Comparison of ENCODE assay signal across 8 cellular contexts in genomic region chr2:222424281-222424728, GRCh38. TPM values are rescaled to one million over a fixed set of nuclear protein-coding genes. Genes with fewer than 3 reads are reported as not detected.
DNase-seq lines count a peak whose midpoint lies in the region; ATAC-seq and TF ChIP-seq lines count a peak whose summit lies in the region.

SGPP2 (plus strand) TSS chr2:222424543; CDS start chr2:222424603, 60 bp downstream.

- TF ChIP-seq POLR2A in GM18526 (IDR thresholded peaks at IDR 0.05; ENCODE audit: extremely low read depth, insufficient read length): peak; percentile 56

- H3K9ac ChIP-seq in OCI-LY3 (ENCODE audit: low read length): peak within 1 kb of the TSS; percentile 73

- DNase-seq in central memory CD4-positive, alpha-beta T cell: peak; percentile 36
- DNase-seq in memory B cell (ENCODE audit: low spot score in 2 of 2) (peak; percentile 23 to 34), superior temporal gyrus (ENCODE audit: extremely low spot score) (no peak)

- H3K9me3 ChIP-seq in HEK293 (ENCODE audit: control insufficient read depth, insufficient read depth, low read depth, low read length) (no peaks in the 10 kb centered on the region), OCI-LY3 (ENCODE audit: insufficient read depth, low read length) (no peaks in the 10 kb centered on the region), thymus (ENCODE audit: control insufficient read depth) (no peaks in the 10 kb centered on the region)

- peak within 1 kb of the TSS; percentile 95 for H3K4me3 Mint-ChIP-seq in memory B cell

- H3K9me3 Mint-ChIP-seq in memory B cell: no peaks in the 10 kb centered on the region

- H3K4me1 ChIP-seq in HEK293 (ENCODE audit: control insufficient read depth, insufficient read depth, low read length) (peaks cover 30% of the 10 kb centered on the region), OCI-LY3 (ENCODE audit: low read length) (peaks cover 46% of the 10 kb centered on the region), thymus (ENCODE audit: control insufficient read depth, insufficient read depth, low read length) (no peaks in the 10 kb centered on the region)

- H3K4me2 ChIP-seq in OCI-LY3 (ENCODE audit: low read length): peak within 1 kb of the TSS; percentile 99

- CTCF ChIA-PET in HEK293 (lab: Yijun Ruan, JAX): no interaction called here

- H4K20me1 ChIP-seq in OCI-LY3 (ENCODE audit: insufficient read depth, low read length): no peaks in the 10 kb centered on the region

- ATAC-seq in memory B cell (ENCODE audit: low read depth): peak; percentile 53
- ATAC-seq in GM18861 (IDR thresholded peaks at IDR 0.05; ENCODE audit: unreplicated experiment): no peak

- peak within 1 kb of the TSS; percentile 88 for H2AFZ ChIP-seq in OCI-LY3 (ENCODE audit: low read depth, low read length)

- 2% methylated on average over 61 of the region's 61 CpGs for WGBS in thymus

- TF ChIP-seq CTCF in HEK293 (tag by site-specific recombination; IDR thresholded peaks at IDR 0.05): no peak
- TF ChIP-seq CTCF in OCI-LY3 (IDR thresholded peaks at IDR 0.05; ENCODE audit: low read depth, low read length): no peak

- H3K36me3 ChIP-seq in HEK293 (ENCODE audit: control insufficient read depth in 2 of 2, insufficient read depth in 1 of 2, low read length in 2 of 2): no peaks in the 10 kb centered on the region
- no peaks in the 10 kb centered on the region for H3K36me3 ChIP-seq in OCI-LY3 (replicated peaks; ENCODE audit: low read depth, low read length)
- no peaks in the 10 kb centered on the region for H3K36me3 ChIP-seq in thymus (ENCODE audit: control insufficient read depth, insufficient read depth)

- H3K27ac Mint-ChIP-seq in memory B cell: peak within 1 kb of the TSS; percentile 94

- POLR2A ChIA-PET in HEK293 (lab: Yijun Ruan, JAX): no interaction called here

- no peaks in the 10 kb centered on the region for H3K36me3 Mint-ChIP-seq in memory B cell

- H3K27me3 Mint-ChIP-seq in memory B cell: no peaks in the 10 kb centered on the region

- H3K27ac ChIP-seq in HEK293 (ENCODE audit: extremely low read depth, low read depth, low read length) (peak within 1 kb of the TSS; percentile 93; the same call in 1 of the 2 replicates), OCI-LY3 (ENCODE audit: low read length) (peak within 1 kb of the TSS; percentile 57), thymus (ENCODE audit: low read depth) (peak within 1 kb of the TSS; percentile 74)

- H3K4me3 ChIP-seq in HEK293 (ENCODE audit: low read depth, low read length) (peak within 1 kb of the TSS; percentile 58), OCI-LY3 (ENCODE audit: low read length) (peak within 1 kb of the TSS; percentile 97), thymus (ENCODE audit: low read length) (peak within 1 kb of the TSS; percentile 35)

- H3K4me1 Mint-ChIP-seq in memory B cell: peaks cover 36% of the 10 kb centered on the region

- peaks cover 36% of the 10 kb centered on the region for H3K79me2 ChIP-seq in OCI-LY3 (ENCODE audit: low read length)

- H3K27me3 ChIP-seq in OCI-LY3 (ENCODE audit: low read depth, low read length) (no peaks in the 10 kb centered on the region), thymus (ENCODE audit: control insufficient read depth, insufficient read depth) (peaks cover 34% of the 10 kb centered on the region)

TF ChIP-seq in HEK293, 187 proteins besides CTCF, POLR2A, EP300 and RAD21 (continues in another document):
- TF ChIP-seq ZNF302 (tag by site-specific recombination; IDR thresholded peaks at IDR 0.05; ENCODE audit: low read depth) (no peak), KLF1 (tag by site-specific recombination; IDR thresholded peaks at IDR 0.05) (peak; percentile 27; the same call in 1 of the 2 replicates), ZNF2 (tag by site-specific recombination; IDR thresholded peaks at IDR 0.05) (no peak), SCRT2 (tag by site-specific recombination; IDR thresholded peaks at IDR 0.05) (peak; percentile 94), SCRT1 (tag by site-specific recombination; IDR thresholded peaks at IDR 0.05; ENCODE audit: borderline replicate concordance) (peak; percentile 52), ZNF610 (tag by site-specific recombination; IDR thresholded peaks at IDR 0.05; ENCODE audit: borderline replicate concordance) (0 out of 2 replicates have a peak, but pooled peaks have one; percentile 7), ZSCAN23 (tag by site-specific recombination; IDR thresholded peaks at IDR 0.05) (no peak), ZSCAN18 (tag by site-specific recombination; IDR thresholded peaks at IDR 0.05) (no peak), HOXA7 (CRISPR knock-in tag; IDR thresholded peaks at IDR 0.05; ENCODE audit: borderline replicate concordance) (no peak), ZNF221 (tag by site-specific recombination; IDR thresholded peaks at IDR 0.05; ENCODE audit: borderline replicate concordance) (no peak), SP3 (tag by site-specific recombination; IDR thresholded peaks at IDR 0.05) (peak; percentile 36), GLI4 (tag by site-specific recombination; IDR thresholded peaks at IDR 0.05) (no peak), ZNF274 (IDR thresholded peaks at IDR 0.05; ENCODE audit: low read length) (no peak), ZNF274 (tag by site-specific recombination; IDR thresholded peaks at IDR 0.05; ENCODE audit: borderline replicate concordance) (no peak), PRDM10 (tag by site-specific recombination; IDR thresholded peaks at IDR 0.05) (peak; percentile 94), BCL11A (tag by site-specific recombination; IDR thresholded peaks at IDR 0.05; ENCODE audit: low read depth) (no peak), ZNF777 (tag by site-specific recombination; IDR thresholded peaks at IDR 0.05; ENCODE audit: borderline replicate concordance) (no peak), ZBTB26 (tag by site-specific recombination; optimal IDR thresholded peaks at IDR 0.05) (peak; percentile 73), SETDB1 (IDR thresholded peaks at IDR 0.05; ENCODE audit: insufficient read length, low read length) (no peak), FEZF1 (tag by site-specific recombination; IDR thresholded peaks at IDR 0.05) (no peak), KLF7 (tag by site-specific recombination; IDR thresholded peaks at IDR 0.05; ENCODE audit: borderline replicate concordance) (0 out of 2 replicates have a peak, but pooled peaks have one; percentile 18), ZNF202 (tag by site-specific recombination; IDR thresholded peaks at IDR 0.05; ENCODE audit: borderline replicate concordance) (no peak), ZNF623 (tag by site-specific recombination; IDR thresholded peaks at IDR 0.05) (no peak), ZNF335 (tag by site-specific recombination; conservative IDR thresholded peaks at IDR 0.05) (no peak), ZNF626 (tag by site-specific recombination; IDR thresholded peaks at IDR 0.05) (no peak), ZEB2 (tag by site-specific recombination; IDR thresholded peaks at IDR 0.05) (no peak), ZNF133 (tag by site-specific recombination; IDR thresholded peaks at IDR 0.05) (no peak), ZNF211 (tag by site-specific recombination; IDR thresholded peaks at IDR 0.05; ENCODE audit: low read depth) (no peak), HOXC10 (CRISPR knock-in tag; IDR thresholded peaks at IDR 0.05) (no peak)

RNA-seq across cellular contexts. Expression of gene SGPP2, which starts in this region (rescaled TPM):
- polyA plus RNA-seq in thymus: 4.4 TPM

Comparison
In these comparisons a context has a peak if more than half of its experiments do, and no peak if none do; other contexts are left out.
1. H3K4me3 ChIP-seq: peak in every context shown above with its lines; median percentile 97 in OCI-LY3; 58 in HEK293; 35 in thymus.